Comparison of ENCODE assay signal across 8 cellular contexts in genomic region chr6:70412797-70413113, GRCh38. TPM values are rescaled to one million over a fixed set of nuclear protein-coding genes. Genes with fewer than 3 reads are reported as not detected.
DNase-seq lines count a peak whose midpoint lies in the region; ATAC-seq and TF ChIP-seq lines count a peak whose summit lies in the region.

No MANE protein-coding gene starts in this region.

- peaks cover 41% of the 10 kb centered on the region for H3K79me2 ChIP-seq in SU-DHL-6 (ENCODE audit: insufficient read depth, low read length)

- H3K27me3 Mint-ChIP-seq in glutamatergic neuron (ENCODE audit: unreplicated experiment): peaks cover 6% of the 10 kb centered on the region

- peaks cover 12% of the 10 kb centered on the region for H3F3A ChIP-seq in SU-DHL-6 (ENCODE audit: insufficient read depth)

- H3K36me3 ChIP-seq in SU-DHL-6 (ENCODE audit: low read length): no peaks in the 10 kb centered on the region; the same call in 1 of the 2 replicates
- H3K36me3 ChIP-seq in gastrocnemius medialis: no peaks in the 10 kb centered on the region

- DNase-seq in glutamatergic neuron (no peak), gastrocnemius medialis (no peak), cerebellar nuclear complex (lab: John Stamatoyannopoulos, UW) (no peak), kidney glomerular epithelial cell (lab: John Stamatoyannopoulos, UW) (no peak)
- no peak for DNase-seq in NK-92 treated with Interleukin-12 subunit alpha and Interleukin-12 subunit beta, amount 100 ng/mL, for 24 hours (lab: John Stamatoyannopoulos, UW)

- peaks cover 14 to 15% of the 10 kb centered on the region in 2 donors for H3K4me1 ChIP-seq in gastrocnemius medialis

- peaks cover 11% of the 10 kb centered on the region for H3K9me3 Mint-ChIP-seq in glutamatergic neuron (ENCODE audit: unreplicated experiment)

- peaks cover 4% of the 10 kb centered on the region for H3K36me3 Mint-ChIP-seq in glutamatergic neuron (ENCODE audit: unreplicated experiment)

- ATAC-seq in GM18861 (IDR thresholded peaks at IDR 0.05; ENCODE audit: unreplicated experiment): peak; percentile 9
- peak; percentile 21 for ATAC-seq in HG02798 (IDR thresholded peaks at IDR 0.05; ENCODE audit: poor library complexity, unreplicated experiment)
- peak; percentile 40 to 55 for ATAC-seq in gastrocnemius medialis

- no peaks in the 10 kb centered on the region for H3K9me2 ChIP-seq in SU-DHL-6 (replicated peaks; ENCODE audit: insufficient read depth, low read length)

- H3K4me3 Mint-ChIP-seq in glutamatergic neuron (ENCODE audit: unreplicated experiment): peak overlapping the region; percentile 97

- H3K27ac ChIP-seq in SU-DHL-6 (ENCODE audit: low read depth, low read length) (peak overlapping the region; percentile 23), gastrocnemius medialis (peak overlapping the region; percentile 80 to 86 (median 84))

- H3K9me3 ChIP-seq in SU-DHL-6 (ENCODE audit: insufficient read depth, low read length) (no peaks in the 10 kb centered on the region), gastrocnemius medialis (no peaks in the 10 kb centered on the region)

- H3K9ac ChIP-seq in SU-DHL-6 (ENCODE audit: low read length): peak overlapping the region; percentile 84

- H3K4me2 ChIP-seq in SU-DHL-6 (ENCODE audit: low read depth, low read length, poor library complexity, severe bottlenecking): peak overlapping the region; percentile 76

- intact Hi-C loops in gastrocnemius medialis (cut with DNase I; ENCODE audit: low total_unique reads): loop anchor here (1.0 to 5.0 kb wide), 2 partner anchors 155 to 256 kb away; partner anchors contain the start of gene SDHAF4

- H3K4me3 ChIP-seq in SU-DHL-6 (ENCODE audit: insufficient read depth, low read length, poor library complexity, severe bottlenecking) (peak overlapping the region; percentile 66), gastrocnemius medialis (peak overlapping the region; percentile 79 to 93 (median 91))

- H2AFZ ChIP-seq in SU-DHL-6 (ENCODE audit: low read depth, low read length, severe bottlenecking): peak overlapping the region; percentile 70

- H3K27me3 ChIP-seq in SU-DHL-6 (ENCODE audit: low read length) (no peaks in the 10 kb centered on the region), gastrocnemius medialis (no peaks in the 10 kb centered on the region)

- no peak for TF ChIP-seq POLR2A in gastrocnemius medialis (IDR thresholded peaks at IDR 0.05)

- no peaks in the 10 kb centered on the region for H4K20me1 ChIP-seq in SU-DHL-6 (ENCODE audit: low read depth, low read length)

- peaks cover 6% of the 10 kb centered on the region for H3K4me1 Mint-ChIP-seq in glutamatergic neuron (ENCODE audit: low read depth, unreplicated experiment)

- no peak for TF ChIP-seq CTCF in SU-DHL-6 (IDR thresholded peaks at IDR 0.05; ENCODE audit: insufficient read depth, low read length, poor library complexity, severe bottlenecking)
- no peak for TF ChIP-seq CTCF in glutamatergic neuron (IDR thresholded peaks at IDR 0.05; ENCODE audit: partially characterized antibody, unreplicated experiment)
- no peak for TF ChIP-seq CTCF in gastrocnemius medialis (IDR thresholded peaks at IDR 0.05 in 4 of 5, conservative IDR thresholded peaks at IDR 0.05 in 1 of 5)

- H3K27ac Mint-ChIP-seq in glutamatergic neuron (ENCODE audit: unreplicated experiment): peak overlapping the region; percentile 96

- in situ Hi-C loops in gastrocnemius medialis (cut with MboI; ENCODE audit: low sequenced_read_pairs in 4 of 4): no loop called here

RNA-seq across cellular contexts. Expression of gene FAM135A, which starts 0.6 kb away (rescaled TPM):
- total RNA-seq in glutamatergic neuron (ENCODE audit: unreplicated experiment) (22.3 TPM), gastrocnemius medialis (10 to 100 TPM in 3 of 4 donors, 1 to 10 TPM in 1; 9.3 to 18.4 (median 12.9) TPM)
